In the genomic region with DNA sequence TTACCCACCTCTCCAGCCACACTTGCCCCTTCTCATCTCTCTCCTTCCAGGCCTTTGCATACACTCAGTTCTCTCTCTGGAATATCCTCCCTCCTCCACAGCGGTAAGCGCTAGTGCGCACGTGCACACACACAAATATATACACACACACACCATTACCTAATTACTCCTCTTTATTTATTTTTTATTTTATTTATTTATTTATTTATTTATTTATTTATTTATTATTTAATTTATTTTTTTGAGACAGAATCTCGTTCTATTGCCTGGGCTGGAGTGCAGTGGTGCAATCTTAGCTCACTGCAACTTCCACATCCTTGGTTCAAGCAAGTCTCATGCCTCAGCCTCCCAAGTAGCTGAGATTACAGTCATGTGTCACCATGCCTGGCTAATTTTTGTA, we compare ENCODE assay signal across 4 cellular contexts. TPM values are rescaled to one million over a fixed set of nuclear protein-coding genes. Genes with fewer than 3 reads are reported as not detected.
"Had no signal": no experiment of that assay in that cellular context is flagged by ENCODE, and none has a peak within 500 bp of the region (broad histone marks: within the 10 kb centered on the region; RNA-seq: fewer than 3 reads in every experiment).

No MANE protein-coding gene starts in this region.

- ATAC-seq: GM12878 had no signal

- DNase-seq: GDM1, GF-D8 had no signal

- H3K4me3 ChIP-seq: GM12878 had no signal

RNA-seq across cellular contexts. Expression of a gene that starts 34.7 kb away (rescaled TPM):
- total RNA-seq: G401 had no signal
